ENCODE assay signal across 12 cellular contexts in genomic region chr1:27009601-27010197, GRCh38. TPM values are rescaled to one million over a fixed set of nuclear protein-coding genes. Genes with fewer than 3 reads are reported as not detected.
A peak's percentile ranks its signal among the peaks of the same experiment; 100 is the strongest.
DNase-seq lines count a peak whose midpoint lies in the region; ATAC-seq and TF ChIP-seq lines count a peak whose summit lies in the region.
"Had no signal": no experiment of that assay in that cellular context is flagged by ENCODE, and none has a peak within 500 bp of the region (broad histone marks: within the 10 kb centered on the region; RNA-seq: fewer than 3 reads in every experiment).

No MANE protein-coding gene starts in this region.

- no peak for TF ChIP-seq POLR2A in breast epithelium (IDR thresholded peaks at IDR 0.05)

- TF ChIP-seq RAD21 in Ishikawa (IDR thresholded peaks at IDR 0.05; ENCODE audit: low read depth): no peak

- H3K4me3 Mint-ChIP-seq in type B pancreatic cell: peak overlapping the region; percentile 36
- H3K4me3 Mint-ChIP-seq in activated T-helper 1 cell treated with anti-CD3 and anti-CD28 coated beads, Interleukin-12 subunit alpha, Interleukin-12 subunit beta, Interleukin-2, Interleukin-4 antibody, amounts not matched to agents 30 ng/mL and 10 ng/mL and 1 ng/mL, durations not matched to agents 14 hours and 24 hours and 36 hours: no peak overlapping the region

- H3K4me3 ChIP-seq in breast epithelium (peak overlapping the region in 2 of 3 donors; percentile 64 to 80), left lung (peak overlapping the region in 1 of 2 donors; percentile 49)

- intact Hi-C loops in breast epithelium (cut with DNase I; ENCODE audit: low total_unique reads) (no loop called here), left lung (cut with DNase I) (no loop called here)
- intact Hi-C loops in activated T-helper 1 cell treated with anti-CD3 and anti-CD28 coated beads, Interleukin-12 subunit alpha, Interleukin-12 subunit beta, Interleukin-2, Interleukin-4 antibody, amounts not matched to agents 30 ng/mL and 10 ng/mL and 1 ng/mL, durations not matched to agents 14 hours and 24 hours and 36 hours (cut with micrococcal nuclease): no loop called here

- DNase-seq in breast epithelium (ENCODE audit: low spot score in 2 of 2) (peak; percentile 72 to 81), left lung (peak in 1 of 2 donors; percentile 66), type B pancreatic cell (ENCODE audit: extremely low spot score, unreplicated experiment) (no peak), SW480 (ENCODE audit: low spot score) (no peak), SKM-1 treated with dmso at 0.1 percent for 144 hours (lab: John Stamatoyannopoulos, UW; ENCODE audit: unreplicated experiment) (no peak)
- DNase-seq in activated T-helper 1 cell treated with anti-CD3 and anti-CD28 coated beads, Interleukin-12 subunit alpha, Interleukin-12 subunit beta, Interleukin-2, Interleukin-4 antibody, amounts not matched to agents 30 ng/mL and 10 ng/mL and 1 ng/mL, durations not matched to agents 14 hours and 24 hours and 36 hours (ENCODE audit: low spot score): no peak
- DNase-seq: activated gamma-delta T cell; DMS79; NCI-H524 treated with DMSO at 0.1 percent for 48 hours; stimulated activated CD4-positive, alpha-beta T cell treated with anti-CD3 and anti-CD28 coated beads, Interleukin-4, amount 100 ng/mL, for 1 hour had no signal

- peak overlapping the region; percentile 92 to 94 for H3K27ac ChIP-seq in breast epithelium
- peak overlapping the region; percentile 53 for H3K27ac ChIP-seq in left lung

- H3K9me3 Mint-ChIP-seq in type B pancreatic cell: no peaks in the 10 kb centered on the region
- no peaks in the 10 kb centered on the region for H3K9me3 Mint-ChIP-seq in activated T-helper 1 cell treated with anti-CD3 and anti-CD28 coated beads, Interleukin-12 subunit alpha, Interleukin-12 subunit beta, Interleukin-2, Interleukin-4 antibody, amounts not matched to agents 30 ng/mL and 10 ng/mL and 1 ng/mL, durations not matched to agents 14 hours and 24 hours and 36 hours

- H3K27me3 ChIP-seq in breast epithelium: no peaks in the 10 kb centered on the region
- peaks cover 0 to 11% of the 10 kb centered on the region in 2 donors for H3K27me3 ChIP-seq in left lung

- TF ChIP-seq CTCF in breast epithelium (IDR thresholded peaks at IDR 0.05) (no peak), left lung (IDR thresholded peaks at IDR 0.05) (no peak), type B pancreatic cell (conservative IDR thresholded peaks at IDR 0.05) (no peak)

- no peaks in the 10 kb centered on the region for H3K36me3 ChIP-seq in breast epithelium
- H3K36me3 ChIP-seq in left lung: peaks cover 0 to 9% of the 10 kb centered on the region in 2 donors

- peak; percentile 53; the same call in 1 of the 2 replicates for TF ChIP-seq EP300 in Ishikawa (IDR thresholded peaks at IDR 0.05; ENCODE audit: borderline replicate concordance)

- peak; percentile 4 for ATAC-seq in left lung
- no peak for ATAC-seq in GM18498 (IDR thresholded peaks at IDR 0.05; ENCODE audit: unreplicated experiment)

- no peaks in the 10 kb centered on the region for H3K36me3 Mint-ChIP-seq in type B pancreatic cell
- H3K36me3 Mint-ChIP-seq in activated T-helper 1 cell treated with anti-CD3 and anti-CD28 coated beads, Interleukin-12 subunit alpha, Interleukin-12 subunit beta, Interleukin-2, Interleukin-4 antibody, amounts not matched to agents 30 ng/mL and 10 ng/mL and 1 ng/mL, durations not matched to agents 14 hours and 24 hours and 36 hours (ENCODE audit: low read depth): no peaks in the 10 kb centered on the region

- H3K4me1 Mint-ChIP-seq in type B pancreatic cell (ENCODE audit: unreplicated experiment): peaks cover 31% of the 10 kb centered on the region
- H3K4me1 Mint-ChIP-seq in activated T-helper 1 cell treated with anti-CD3 and anti-CD28 coated beads, Interleukin-12 subunit alpha, Interleukin-12 subunit beta, Interleukin-2, Interleukin-4 antibody, amounts not matched to agents 30 ng/mL and 10 ng/mL and 1 ng/mL, durations not matched to agents 14 hours and 24 hours and 36 hours (ENCODE audit: low read depth): peaks cover 5% of the 10 kb centered on the region

- H3K4me1 ChIP-seq in breast epithelium (peaks cover 4 to 33% of the 10 kb centered on the region in 2 donors), left lung (peaks cover 12 to 26% of the 10 kb centered on the region in 2 donors)

- H3K9me3 ChIP-seq in breast epithelium: no peaks in the 10 kb centered on the region
- no peaks in the 10 kb centered on the region for H3K9me3 ChIP-seq in left lung

- peak overlapping the region; percentile 98 for H3K27ac Mint-ChIP-seq in type B pancreatic cell
- H3K27ac Mint-ChIP-seq in activated T-helper 1 cell treated with anti-CD3 and anti-CD28 coated beads, Interleukin-12 subunit alpha, Interleukin-12 subunit beta, Interleukin-2, Interleukin-4 antibody, amounts not matched to agents 30 ng/mL and 10 ng/mL and 1 ng/mL, durations not matched to agents 14 hours and 24 hours and 36 hours: no peak overlapping the region

- no peaks in the 10 kb centered on the region for H3K27me3 Mint-ChIP-seq in type B pancreatic cell
- peaks cover 37% of the 10 kb centered on the region for H3K27me3 Mint-ChIP-seq in activated T-helper 1 cell treated with anti-CD3 and anti-CD28 coated beads, Interleukin-12 subunit alpha, Interleukin-12 subunit beta, Interleukin-2, Interleukin-4 antibody, amounts not matched to agents 30 ng/mL and 10 ng/mL and 1 ng/mL, durations not matched to agents 14 hours and 24 hours and 36 hours (ENCODE audit: insufficient read depth)

TF ChIP-seq in Ishikawa, 13 proteins besides CTCF, POLR2A, EP300 and RAD21:
- TF ChIP-seq TEAD4 (IDR thresholded peaks at IDR 0.05) (no peak; the same call in 1 of the 2 replicates), TCF12 (IDR thresholded peaks at IDR 0.05; ENCODE audit: low read depth) (peak; percentile 58; the same call in 1 of the 2 replicates), NFIC (IDR thresholded peaks at IDR 0.05) (peak; percentile 42; the same call in 1 of the 2 replicates), CREB1 (IDR thresholded peaks at IDR 0.05; ENCODE audit: low read depth) (no peak), MAX (IDR thresholded peaks at IDR 0.05) (peak; percentile 34; the same call in 1 of the 2 replicates), CEBPB (IDR thresholded peaks at IDR 0.05) (no peak)
TF ChIP-seq in Ishikawa: peak in this region for 3.

RNA-seq across cellular contexts. Expression of gene TENT5B, which starts 3.0 kb away (rescaled TPM):
- total RNA-seq in breast epithelium: 10 to 100 TPM; 15.2 to 46.2 (median 23.9) TPM
- 10 to 100 TPM; 22.9 to 27.3 TPM for total RNA-seq in left lung
- 9.3 and 10.4 TPM in 2 replicates for total RNA-seq in type B pancreatic cell (ENCODE audit: low replicate concordance)
- not detected in 2 replicates for total RNA-seq in activated T-helper 1 cell treated with anti-CD3 and anti-CD28 coated beads, Interleukin-12 subunit alpha, Interleukin-12 subunit beta, Interleukin-2, Interleukin-4 antibody, amounts not matched to agents 30 ng/mL and 10 ng/mL and 1 ng/mL, durations not matched to agents 14 hours and 24 hours and 36 hours

RNA-seq across cellular contexts. Expression of gene TRNP1, which starts 16.2 kb away (rescaled TPM):
- total RNA-seq in breast epithelium: 10 to 100 TPM in 2 of 3 donors, 1 to 10 TPM in 1; 1.6 to 27.8 (median 16.7) TPM
- total RNA-seq in left lung: 10 to 100 TPM; 23.4 to 27.7 TPM
- 39.2 and 52.3 TPM in 2 replicates for total RNA-seq in type B pancreatic cell (ENCODE audit: low replicate concordance)
- 2.0 TPM in 2 replicates for total RNA-seq in activated T-helper 1 cell treated with anti-CD3 and anti-CD28 coated beads, Interleukin-12 subunit alpha, Interleukin-12 subunit beta, Interleukin-2, Interleukin-4 antibody, amounts not matched to agents 30 ng/mL and 10 ng/mL and 1 ng/mL, durations not matched to agents 14 hours and 24 hours and 36 hours

RNA-seq across cellular contexts. Expression of gene KDF1, which starts 49.4 kb away (rescaled TPM):
- 10 to 100 TPM in 2 of 3 donors, not detected in 1; 10.8 to 22.2 TPM for total RNA-seq in breast epithelium
- total RNA-seq in left lung: 10 to 100 TPM in 1 of 2 donors, 1 to 10 TPM in 1; 8.6 to 12.1 TPM
- total RNA-seq in type B pancreatic cell (ENCODE audit: low replicate concordance): 12.2 and 26.9 TPM in 2 replicates
- total RNA-seq in activated T-helper 1 cell treated with anti-CD3 and anti-CD28 coated beads, Interleukin-12 subunit alpha, Interleukin-12 subunit beta, Interleukin-2, Interleukin-4 antibody, amounts not matched to agents 30 ng/mL and 10 ng/mL and 1 ng/mL, durations not matched to agents 14 hours and 24 hours and 36 hours: not detected in 2 replicates

Comparison
In these comparisons a context has a peak if more than half of its experiments do, and no peak if none do; other contexts are left out.
1. DNase-seq: peak in breast epithelium (2 of 2); none in type B pancreatic cell (single experiment), SW480 (single experiment), activated T-helper 1 cell treated with anti-CD3 and anti-CD28 coated beads, Interleukin-12 subunit alpha, Interleukin-12 subunit beta, Interleukin-2, Interleukin-4 antibody, amounts not matched to agents 30 ng/mL and 10 ng/mL and 1 ng/mL, durations not matched to agents 14 hours and 24 hours and 36 hours (single experiment) and SKM-1 treated with dmso at 0.1 percent for 144 hours (single experiment).
2. RNA of gene TENT5B, which starts 3.0 kb away (total RNA-seq): 22.9 to 27.3 TPM in left lung, 15.2 to 46.2 TPM in breast epithelium and 9.3 to 10.4 TPM in type B pancreatic cell; not detected in activated T-helper 1 cell treated with anti-CD3 and anti-CD28 coated beads, Interleukin-12 subunit alpha, Interleukin-12 subunit beta, Interleukin-2, Interleukin-4 antibody, amounts not matched to agents 30 ng/mL and 10 ng/mL and 1 ng/mL, durations not matched to agents 14 hours and 24 hours and 36 hours; every median in the first group is over 10 times any median in the second.